ENCODE assay signal across 25 cellular contexts in genomic region chr17:51559778-51560177, GRCh38.
"Had no signal": no experiment of that assay in that cellular context is flagged by ENCODE, and none has a peak within 500 bp of the region (broad histone marks: within the 10 kb centered on the region; RNA-seq: fewer than 3 reads in every experiment).

No MANE protein-coding gene starts in this region.

- H3K4me1 ChIP-seq: stomach, suprapubic skin, testis, thyroid gland, tibial artery, tibial nerve, transverse colon, upper lobe of left lung, upper lobe of right lung, uterus, vagina had no signal

- H3K36me3 ChIP-seq: stomach, suprapubic skin, thoracic aorta, thyroid gland, tibial artery, tibial nerve, transverse colon, upper lobe of left lung, upper lobe of right lung, uterus, vagina had no signal

- H3K27ac ChIP-seq: stomach, suprapubic skin, testis, thoracic aorta, thyroid gland, tibial artery, tibial nerve, transverse colon, upper lobe of left lung, upper lobe of right lung, uterus, vagina had no signal

- ATAC-seq: stimulated activated effector memory CD8-positive, alpha-beta T cell treated with anti-CD3 and anti-CD28 coated beads, Interleukin-12 subunit alpha, Interleukin-12 subunit beta, amount 100 ng/mL, for 72 hours; stimulated activated memory B cell treated with anti-CD40 and anti-IgM and Interleukin-4, amounts not matched to agents 10 μg/mL and 1 μg/mL and 100 μg/mL, for 72 hours; stimulated activated naive B cell treated with anti-CD40 and anti-IgM and Interleukin-4, amounts not matched to agents 10 μg/mL and 1 μg/mL and 100 μg/mL, for 72 hours; stimulated activated naive CD8-positive, alpha-beta T cell treated with anti-CD3 and anti-CD28 coated beads, Interleukin-15, amount 100 ng/mL, for 72 hours; stimulated activated naive CD8-positive, alpha-beta T cell treated with anti-CD3 and anti-CD28 coated beads, Interleukin-15, Interleukin-2, amounts not matched to agents 100 U/mL and 50 U/mL, for 24 hours; upper lobe of right lung had no signal

- H3K4me3 ChIP-seq: stomach, suprapubic skin, testis, thoracic aorta, thyroid gland, tibial artery, tibial nerve, transverse colon, upper lobe of left lung, upper lobe of right lung, uterus, vagina had no signal

- DNase-seq: stimulated activated CD4-positive, alpha-beta T cell treated with anti-CD3 and anti-CD28 coated beads, Interleukin-2, amount 100 ng/mL, for 48 hours; stimulated activated CD4-positive, alpha-beta T cell treated with anti-CD3 and anti-CD28 coated beads, Interleukin-4, amount 100 ng/mL, for 1 hour; stimulated activated CD4-positive, alpha-beta T cell treated with anti-CD3 and anti-CD28 coated beads, Interleukin-4, amount 100 ng/mL, for 24 hours; stimulated activated CD4-positive, alpha-beta T cell treated with anti-CD3 and anti-CD28 coated beads, Interleukin-4, amount 100 ng/mL, for 4 hours; stimulated activated CD8-positive, alpha-beta memory T cell treated with anti-CD3 and anti-CD28 coated beads, Interleukin-4, amount 100 ng/mL, for 48 hours; stimulated activated naive B cell treated with anti-CD40 and anti-IgM and Interleukin-4, amounts not matched to agents 10 μg/mL and 1 μg/mL and 100 μg/mL, for 72 hours; stimulated activated naive CD4-positive, alpha-beta T cell; stimulated activated naive CD4-positive, alpha-beta T cell treated with Interleukin-2 at 50 U/mL for 16 hours; stimulated activated naive CD8-positive, alpha-beta T cell treated with anti-CD3 and anti-CD28 coated beads, Interleukin-15, amount 100 ng/mL, for 72 hours; stimulated activated naive CD8-positive, alpha-beta T cell treated with anti-CD3 and anti-CD28 coated beads, Interleukin-15, Interleukin-2, amounts not matched to agents 100 U/mL and 50 U/mL, for 24 hours; stomach; substantia nigra; testis; thyroid gland; tibial artery; transverse colon; upper lobe of left lung; upper lobe of right lung; uterus had no signal

- H3K27me3 ChIP-seq: testis, thyroid gland, tibial artery, tibial nerve, transverse colon, upper lobe of left lung, upper lobe of right lung, uterus, vagina had no signal

- H3K9me3 ChIP-seq: stomach, suprapubic skin, testis, thoracic aorta, thyroid gland, tibial artery, tibial nerve, transverse colon, upper lobe of left lung, upper lobe of right lung, uterus, vagina had no signal
